Comparison of ENCODE assay signal across 8 cellular contexts in genomic region chr3:119463171-119464169, GRCh38. TPM values are rescaled to one million over a fixed set of nuclear protein-coding genes. Genes with fewer than 3 reads are reported as not detected.
DNase-seq lines count a peak whose midpoint lies in the region; ATAC-seq and TF ChIP-seq lines count a peak whose summit lies in the region.

Gene TMEM39A, minus strand, starts transcription at chr3:119463615. Its CDS starts 1,541 bp downstream, at chr3:119462074.

- H3K27ac ChIP-seq in heart left ventricle, result peak within 1 kb of the TSS; percentile 76 to 95 (median 84)

- 5 to 10% (median 8%) methylated on average over 32 to 51 of the region's 51 CpGs for WGBS in heart left ventricle, 4 donors

- peaks cover 16% of the 10 kb centered on the region for H3K4me1 Mint-ChIP-seq in type B pancreatic cell (ENCODE audit: unreplicated experiment)

- H3K27me3 Mint-ChIP-seq in type B pancreatic cell, result no peaks in the 10 kb centered on the region

- H3K27ac Mint-ChIP-seq in type B pancreatic cell, result peak within 1 kb of the TSS; percentile 97

- intact Hi-C loops in T-helper 1 cell treated with Interleukin-12 subunit alpha and Interleukin-12 subunit beta and Interleukin-4 antibody, amounts not matched to agents 30 ng/mL and 1 ng/mL, for 36 hours (cut with micrococcal nuclease), result loop anchor here (1.0 to 10.0 kb wide), 15 partner anchors 35 to 1279 kb away; partner anchors contain the start of genes ARHGAP31, CD80, COX17 and GTF2E1
- intact Hi-C loops in heart left ventricle (cut with DNase I), result loop anchor here in 6 of 10 donors (2.0 to 10.0 kb wide), 7 partner anchors 34 to 214 kb away; partner anchors contain the start of genes COX17 (in 2 of the 6) and TIMMDC1 (in 2 of the 6)

- peaks cover 10% of the 10 kb centered on the region for H3K36me3 Mint-ChIP-seq in type B pancreatic cell

- no peak for TF ChIP-seq CTCF in GM13976 (IDR thresholded peaks at IDR 0.05; ENCODE audit: borderline replicate concordance, control extremely low read depth, extremely low read depth, insufficient read depth, missing control alignments)
- TF ChIP-seq CTCF in heart left ventricle (IDR thresholded peaks at IDR 0.05), result peak in 4 of 12 donors; percentile 14 to 37 (median 25)
- peak; percentile 49 for TF ChIP-seq CTCF in type B pancreatic cell (conservative IDR thresholded peaks at IDR 0.05)

- DNase-seq in GM13976 (ENCODE audit: low spot score), result peak; percentile 99
- peak; percentile 99 for DNase-seq in NCI-H146 treated with DMSO at 0.1 percent for 48 hours (lab: John Stamatoyannopoulos, UW; ENCODE audit: unreplicated experiment)
- DNase-seq in amniotic epithelial cell (ENCODE audit: low read depth), result peak; percentile 96
- DNase-seq in heart left ventricle, result peak; percentile 100
- DNase-seq in pons (ENCODE audit: low spot score), result peak; percentile 98
- peak; percentile 99 for DNase-seq in type B pancreatic cell (ENCODE audit: extremely low spot score, unreplicated experiment)

- TF ChIP-seq POLR2A in heart left ventricle (IDR thresholded peaks at IDR 0.05), result peak; percentile 43 to 94

- in situ Hi-C loops in GM13976 (cut with MboI; ENCODE audit: low sequenced_read_pairs, unreplicated experiment), result no loop called here

- H3K9me3 ChIP-seq in heart left ventricle, result no peaks in the 10 kb centered on the region

- no peaks in the 10 kb centered on the region for H3K9me3 Mint-ChIP-seq in type B pancreatic cell

- H3K27me3 ChIP-seq in heart left ventricle, result no peaks in the 10 kb centered on the region

- H3K4me1 ChIP-seq in heart left ventricle, result peaks cover 0 to 56% (median 19%) of the 10 kb centered on the region in 12 donors

- peak within 1 kb of the TSS; percentile 62 to 100 (median 88) for H3K4me3 ChIP-seq in heart left ventricle

- ATAC-seq in HG02870 (IDR thresholded peaks at IDR 0.05; ENCODE audit: unreplicated experiment) (peak; percentile 86), heart left ventricle (peak; percentile 96 to 99 (median 97))

- peaks cover 0 to 36% (median 32%) of the 10 kb centered on the region in 9 donors for H3K36me3 ChIP-seq in heart left ventricle

- peak within 1 kb of the TSS; percentile 99 for H3K4me3 Mint-ChIP-seq in type B pancreatic cell

RNA-seq across cellular contexts. Expression of gene TMEM39A, which starts in this region (rescaled TPM):
- 50.4 and 55.0 TPM in 2 replicates for total RNA-seq in T-helper 1 cell treated with Interleukin-12 subunit alpha and Interleukin-12 subunit beta and Interleukin-4 antibody, amounts not matched to agents 30 ng/mL and 1 ng/mL, for 36 hours
- 10 to 100 TPM in 7 of 9 donors, 1 to 10 TPM in 2; 8.7 to 21.0 (median 15.6) TPM for total RNA-seq in heart left ventricle
- 10 to 100 TPM in 1 of 2 donors, 1 to 10 TPM in 1; 4.8 to 18.9 TPM for polyA plus RNA-seq in heart left ventricle
- total RNA-seq in type B pancreatic cell (ENCODE audit: low replicate concordance), result 65.9 and 66.0 TPM in 2 replicates

Comparison
In these comparisons a context has a peak if more than half of its experiments do, and no peak if none do; other contexts are left out.
1. Peak in every context shown above with its lines: DNase-seq, ATAC-seq, H3K4me3 ChIP-seq and H3K27ac ChIP-seq.